ENCODE assay signal across 8 cellular contexts in the genomic region with DNA sequence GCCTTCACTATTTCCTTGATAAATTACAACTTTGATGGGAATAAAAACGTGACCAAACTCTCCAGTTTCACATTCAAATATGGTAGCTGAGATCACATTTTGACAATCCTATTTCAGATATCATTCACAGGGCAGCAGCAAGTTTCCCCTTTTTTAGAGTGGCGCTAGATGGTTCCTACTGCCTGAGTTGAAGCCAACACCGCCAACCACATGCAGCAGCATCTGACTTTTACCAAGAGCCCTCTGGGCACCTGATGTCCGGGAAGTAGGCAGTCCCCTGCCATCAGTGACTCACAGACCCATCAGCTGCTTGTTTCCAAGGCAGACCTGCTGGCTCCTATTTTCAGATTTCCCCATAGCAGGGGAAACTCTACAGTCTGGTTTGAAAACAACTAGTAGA. TPM values are rescaled to one million over a fixed set of nuclear protein-coding genes. Genes with fewer than 3 reads are reported as not detected.
DNase-seq lines count a peak whose midpoint lies in the region; ATAC-seq and TF ChIP-seq lines count a peak whose summit lies in the region.

No MANE protein-coding gene starts in this region.

- H3K36me3 ChIP-seq in hepatocyte (replicated peaks; ENCODE audit: insufficient read depth, low read depth): no peaks in the 10 kb centered on the region

- no peak overlapping the region for H3K27ac ChIP-seq in hepatocyte

- POLR2A ChIA-PET in activated CD4-positive, alpha-beta memory T cell treated with anti-CD3 and anti-CD28 coated beads, Interleukin-2, amount 10 ng/mL, durations not matched to agents 7 days and 5 days (lab: Charles Lee): interaction anchor here (1.6 to 3.6 kb wide), 7 partner anchors 8 to 92 kb away, joined by 3 to 19 read pairs (median 11); a partner anchor contains a TSS

- no peaks in the 10 kb centered on the region for H3K4me1 ChIP-seq in hepatocyte (ENCODE audit: insufficient read depth)

- CTCF ChIA-PET in activated CD4-positive, alpha-beta memory T cell treated with anti-CD3 and anti-CD28 coated beads, Interleukin-2, amount 10 ng/mL, durations not matched to agents 7 days and 5 days (lab: Charles Lee): interaction anchor here (0.7 to 4.4 kb wide), 9 partner anchors 8 to 93 kb away, joined by 3 to 49 read pairs (median 6); no protein-coding TSS in a partner anchor

- H3K79me2 ChIP-seq in hepatocyte: no peaks in the 10 kb centered on the region

- peak; percentile 38 for ATAC-seq in HG03442 (IDR thresholded peaks at IDR 0.05; ENCODE audit: unreplicated experiment)
- ATAC-seq in GM19023 (IDR thresholded peaks at IDR 0.05; ENCODE audit: unreplicated experiment): no peak

- no peaks in the 10 kb centered on the region for H3K27me3 Mint-ChIP-seq in activated CD4-positive, alpha-beta memory T cell treated with anti-CD3 and anti-CD28 coated beads, Interleukin-2, amount 10 ng/mL, durations not matched to agents 7 days and 5 days

- H3K9me2 ChIP-seq in hepatocyte (replicated peaks; ENCODE audit: insufficient read depth): no peaks in the 10 kb centered on the region

- H2AFZ ChIP-seq in hepatocyte: no peak overlapping the region

- no peaks in the 10 kb centered on the region for H3K9me3 ChIP-seq in hepatocyte (ENCODE audit: low read depth)

- H3K4me1 Mint-ChIP-seq in activated CD4-positive, alpha-beta memory T cell treated with anti-CD3 and anti-CD28 coated beads, Interleukin-2, amount 10 ng/mL, durations not matched to agents 7 days and 5 days: peaks cover 53% of the 10 kb centered on the region

- no peak overlapping the region for H3K4me3 ChIP-seq in hepatocyte

- no peaks in the 10 kb centered on the region for H3K27me3 ChIP-seq in hepatocyte

- no peak overlapping the region for H3K4me3 Mint-ChIP-seq in activated CD4-positive, alpha-beta memory T cell treated with anti-CD3 and anti-CD28 coated beads, Interleukin-2, amount 10 ng/mL, durations not matched to agents 7 days and 5 days

- no peak overlapping the region for H3K4me2 ChIP-seq in hepatocyte

- WGBS in hepatocyte (ENCODE audit: low lambda C conversion rate, missing lambda C conversion rate): 90% methylated on average over 4 of the region's 4 CpGs

- H4K20me1 ChIP-seq in hepatocyte (ENCODE audit: insufficient read depth, poor library complexity, severe bottlenecking): no peaks in the 10 kb centered on the region

- H3K36me3 Mint-ChIP-seq in activated CD4-positive, alpha-beta memory T cell treated with anti-CD3 and anti-CD28 coated beads, Interleukin-2, amount 10 ng/mL, durations not matched to agents 7 days and 5 days (ENCODE audit: low read depth): peaks cover 17% of the 10 kb centered on the region

- peak; percentile 8 to 14 for DNase-seq in activated CD4-positive, alpha-beta T cell treated with anti-CD3 and anti-CD28 coated beads for 4 hours
- DNase-seq in activated CD4-positive, alpha-beta T cell treated with anti-CD3 and anti-CD28 coated beads for 1 hour: no peak
- peak; percentile 64 for DNase-seq in activated CD4-positive, alpha-beta memory T cell treated with anti-CD3 and anti-CD28 coated beads, Interleukin-2, amount 10 ng/mL, durations not matched to agents 7 days and 5 days
- peak; percentile 12 for DNase-seq in stimulated activated CD8-positive, alpha-beta memory T cell treated with anti-CD3 and anti-CD28 coated beads, Interleukin-4, amount 100 ng/mL, for 24 hours (ENCODE audit: low read depth)
- no peak for DNase-seq in NCI-H187 treated with DMSO at 0.1 percent for 48 hours (lab: John Stamatoyannopoulos, UW)
- DNase-seq in hepatocyte (ENCODE audit: low spot score): no peak

- no peaks in the 10 kb centered on the region for H3K9me3 Mint-ChIP-seq in activated CD4-positive, alpha-beta memory T cell treated with anti-CD3 and anti-CD28 coated beads, Interleukin-2, amount 10 ng/mL, durations not matched to agents 7 days and 5 days

- H3K27ac Mint-ChIP-seq in activated CD4-positive, alpha-beta memory T cell treated with anti-CD3 and anti-CD28 coated beads, Interleukin-2, amount 10 ng/mL, durations not matched to agents 7 days and 5 days: peak overlapping the region; percentile 91

- TF ChIP-seq CTCF in hepatocyte (IDR thresholded peaks at IDR 0.05; ENCODE audit: poor library complexity): no peak

RNA-seq across cellular contexts. Expression of a gene that starts 4.0 kb away (rescaled TPM):
- 10 to 100 TPM; 12.6 to 15.1 TPM for total RNA-seq in activated CD4-positive, alpha-beta memory T cell treated with anti-CD3 and anti-CD28 coated beads, Interleukin-2, amount 10 ng/mL, durations not matched to agents 7 days and 5 days
- 10.1 and 12.9 TPM in 2 replicates for total RNA-seq in hepatocyte
- 5.6 and 7.1 TPM in 2 replicates for polyA plus RNA-seq in hepatocyte

Comparison
In these comparisons a context has a peak if more than half of its experiments do, and no peak if none do; other contexts are left out.
1. DNase-seq: peak in activated CD4-positive, alpha-beta T cell treated with anti-CD3 and anti-CD28 coated beads for 4 hours (2 of 2), activated CD4-positive, alpha-beta memory T cell treated with anti-CD3 and anti-CD28 coated beads, Interleukin-2, amount 10 ng/mL, durations not matched to agents 7 days and 5 days (single experiment) and stimulated activated CD8-positive, alpha-beta memory T cell treated with anti-CD3 and anti-CD28 coated beads, Interleukin-4, amount 100 ng/mL, for 24 hours (single experiment); none in activated CD4-positive, alpha-beta T cell treated with anti-CD3 and anti-CD28 coated beads for 1 hour (single experiment), NCI-H187 treated with DMSO at 0.1 percent for 48 hours (single experiment) and hepatocyte (single experiment).